ENCODE assay signal across 10 cellular contexts in genomic region chr2:95645312-95645711, GRCh38. TPM values are rescaled to one million over a fixed set of nuclear protein-coding genes. Genes with fewer than 3 reads are reported as not detected.
"Had no signal": no experiment of that assay in that cellular context is flagged by ENCODE, and none has a peak within 500 bp of the region (broad histone marks: within the 10 kb centered on the region; RNA-seq: fewer than 3 reads in every experiment).

No MANE protein-coding gene starts in this region.

RNA-seq across cellular contexts. Expression of gene TRIM43, which starts 53.5 kb away (rescaled TPM):
- total RNA-seq: OCI-LY7, PC-3, PC-9, Peyer's patch, Right ventricle myocardium inferior, Right ventricle myocardium superior, RPMI7951, SJCRH30, SJSA1, SK-MEL-5 had no signal
